Comparison of ENCODE assay signal across 1 cellular context in the genomic region with DNA sequence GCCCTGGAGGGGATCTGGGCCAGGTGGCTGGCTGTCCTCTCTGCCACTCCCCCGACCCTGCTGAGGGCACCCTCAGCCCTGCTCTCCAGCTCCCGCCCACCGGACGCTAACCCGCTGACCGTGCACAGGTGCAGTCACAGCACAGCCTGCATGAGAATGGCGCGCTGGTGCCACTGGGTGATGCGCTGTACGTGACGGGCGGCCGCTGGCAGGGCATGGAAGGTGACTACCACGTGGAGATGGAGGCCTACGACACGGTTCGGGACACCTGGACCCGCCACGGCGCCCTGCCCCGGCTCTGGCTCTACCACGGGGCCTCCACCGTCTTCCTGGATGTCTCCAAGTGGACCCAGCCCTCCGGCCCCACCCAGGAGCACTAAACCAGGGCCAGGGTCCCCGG.
A peak's percentile ranks its signal among the peaks of the same experiment; 100 is the strongest.
TF ChIP-seq lines count a peak whose summit lies in the region.

No MANE protein-coding gene starts in this region.

TF ChIP-seq in HepG2, 621 proteins besides CTCF, POLR2A, EP300 and RAD21:
- TF ChIP-seq KDM1A (CRISPR knock-in tag; IDR thresholded peaks at IDR 0.05) (no peak), HNRNPL (IDR thresholded peaks at IDR 0.05; ENCODE audit: low read depth, low read length) (0 out of 2 replicates have a peak, but pooled peaks have one; percentile 10), ZNF253 (CRISPR knock-in tag; IDR thresholded peaks at IDR 0.05; ENCODE audit: borderline replicate concordance) (no peak), SPEN (CRISPR knock-in tag; IDR thresholded peaks at IDR 0.05; ENCODE audit: low read depth) (0 out of 2 replicates have a peak, but pooled peaks have one; percentile 19), ZNF777 (CRISPR knock-in tag; IDR thresholded peaks at IDR 0.05) (0 out of 2 replicates have a peak, but pooled peaks have one; percentile 3), ZBED4 (CRISPR knock-in tag; IDR thresholded peaks at IDR 0.05; ENCODE audit: borderline replicate concordance) (no peak), AKAP8 (CRISPR knock-in tag; IDR thresholded peaks at IDR 0.05) (no peak), ZNF616 (CRISPR knock-in tag; IDR thresholded peaks at IDR 0.05; ENCODE audit: low read depth) (no peak), ZNF883 (CRISPR knock-in tag; IDR thresholded peaks at IDR 0.05; ENCODE audit: not compliant biosample characterization) (no peak), SP5 (CRISPR knock-in tag; IDR thresholded peaks at IDR 0.05; ENCODE audit: borderline replicate concordance, low read depth) (no peak), ZNF317 (CRISPR knock-in tag; IDR thresholded peaks at IDR 0.05) (no peak), TEAD3 (CRISPR knock-in tag; optimal IDR thresholded peaks at IDR 0.05; ENCODE audit: borderline replicate concordance) (no peak), NFE2 (CRISPR knock-in tag; IDR thresholded peaks at IDR 0.05) (no peak), PATZ1 (CRISPR knock-in tag; IDR thresholded peaks at IDR 0.05) (no peak), BHLHE40 (IDR thresholded peaks at IDR 0.05; ENCODE audit: low read length) (no peak), ZFX (CRISPR knock-in tag; IDR thresholded peaks at IDR 0.05; ENCODE audit: low read depth) (0 out of 2 replicates have a peak, but pooled peaks have one; percentile 1), HOXA7 (CRISPR knock-in tag; IDR thresholded peaks at IDR 0.05) (no peak), ARNTL (CRISPR knock-in tag; IDR thresholded peaks at IDR 0.05) (no peak)
- TF ChIP-seq, protein P1, sequence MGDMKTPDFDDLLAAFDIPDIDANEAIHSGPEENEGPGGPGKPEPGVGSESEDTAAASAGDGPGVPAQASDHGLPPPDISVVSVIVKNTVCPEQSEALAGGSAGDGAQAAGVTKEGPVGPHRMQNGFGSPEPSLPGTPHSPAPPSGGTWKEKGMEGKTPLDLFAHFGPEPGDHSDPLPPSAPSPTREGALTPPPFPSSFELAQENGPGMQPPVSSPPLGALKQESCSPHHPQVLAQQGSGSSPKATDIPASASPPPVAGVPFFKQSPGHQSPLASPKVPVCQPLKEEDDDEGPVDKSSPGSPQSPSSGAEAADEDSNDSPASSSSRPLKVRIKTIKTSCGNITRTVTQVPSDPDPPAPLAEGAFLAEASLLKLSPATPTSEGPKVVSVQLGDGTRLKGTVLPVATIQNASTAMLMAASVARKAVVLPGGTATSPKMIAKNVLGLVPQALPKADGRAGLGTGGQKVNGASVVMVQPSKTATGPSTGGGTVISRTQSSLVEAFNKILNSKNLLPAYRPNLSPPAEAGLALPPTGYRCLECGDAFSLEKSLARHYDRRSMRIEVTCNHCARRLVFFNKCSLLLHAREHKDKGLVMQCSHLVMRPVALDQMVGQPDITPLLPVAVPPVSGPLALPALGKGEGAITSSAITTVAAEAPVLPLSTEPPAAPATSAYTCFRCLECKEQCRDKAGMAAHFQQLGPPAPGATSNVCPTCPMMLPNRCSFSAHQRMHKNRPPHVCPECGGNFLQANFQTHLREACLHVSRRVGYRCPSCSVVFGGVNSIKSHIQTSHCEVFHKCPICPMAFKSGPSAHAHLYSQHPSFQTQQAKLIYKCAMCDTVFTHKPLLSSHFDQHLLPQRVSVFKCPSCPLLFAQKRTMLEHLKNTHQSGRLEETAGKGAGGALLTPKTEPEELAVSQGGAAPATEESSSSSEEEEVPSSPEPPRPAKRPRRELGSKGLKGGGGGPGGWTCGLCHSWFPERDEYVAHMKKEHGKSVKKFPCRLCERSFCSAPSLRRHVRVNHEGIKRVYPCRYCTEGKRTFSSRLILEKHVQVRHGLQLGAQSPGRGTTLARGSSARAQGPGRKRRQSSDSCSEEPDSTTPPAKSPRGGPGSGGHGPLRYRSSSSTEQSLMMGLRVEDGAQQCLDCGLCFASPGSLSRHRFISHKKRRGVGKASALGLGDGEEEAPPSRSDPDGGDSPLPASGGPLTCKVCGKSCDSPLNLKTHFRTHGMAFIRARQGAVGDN (CRISPR knock-in tag; IDR thresholded peaks at IDR 0.05), result peak; percentile 4; the same call in 1 of the 2 replicates
- TF ChIP-seq, protein P2, sequence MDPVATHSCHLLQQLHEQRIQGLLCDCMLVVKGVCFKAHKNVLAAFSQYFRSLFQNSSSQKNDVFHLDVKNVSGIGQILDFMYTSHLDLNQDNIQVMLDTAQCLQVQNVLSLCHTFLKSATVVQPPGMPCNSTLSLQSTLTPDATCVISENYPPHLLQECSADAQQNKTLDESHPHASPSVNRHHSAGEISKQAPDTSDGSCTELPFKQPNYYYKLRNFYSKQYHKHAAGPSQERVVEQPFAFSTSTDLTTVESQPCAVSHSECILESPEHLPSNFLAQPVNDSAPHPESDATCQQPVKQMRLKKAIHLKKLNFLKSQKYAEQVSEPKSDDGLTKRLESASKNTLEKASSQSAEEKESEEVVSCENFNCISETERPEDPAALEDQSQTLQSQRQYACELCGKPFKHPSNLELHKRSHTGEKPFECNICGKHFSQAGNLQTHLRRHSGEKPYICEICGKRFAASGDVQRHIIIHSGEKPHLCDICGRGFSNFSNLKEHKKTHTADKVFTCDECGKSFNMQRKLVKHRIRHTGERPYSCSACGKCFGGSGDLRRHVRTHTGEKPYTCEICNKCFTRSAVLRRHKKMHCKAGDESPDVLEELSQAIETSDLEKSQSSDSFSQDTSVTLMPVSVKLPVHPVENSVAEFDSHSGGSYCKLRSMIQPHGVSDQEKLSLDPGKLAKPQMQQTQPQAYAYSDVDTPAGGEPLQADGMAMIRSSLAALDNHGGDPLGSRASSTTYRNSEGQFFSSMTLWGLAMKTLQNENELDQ (CRISPR knock-in tag; IDR thresholded peaks at IDR 0.05; ENCODE audit: borderline replicate concordance), result no peak
- TF ChIP-seq, protein P3, sequence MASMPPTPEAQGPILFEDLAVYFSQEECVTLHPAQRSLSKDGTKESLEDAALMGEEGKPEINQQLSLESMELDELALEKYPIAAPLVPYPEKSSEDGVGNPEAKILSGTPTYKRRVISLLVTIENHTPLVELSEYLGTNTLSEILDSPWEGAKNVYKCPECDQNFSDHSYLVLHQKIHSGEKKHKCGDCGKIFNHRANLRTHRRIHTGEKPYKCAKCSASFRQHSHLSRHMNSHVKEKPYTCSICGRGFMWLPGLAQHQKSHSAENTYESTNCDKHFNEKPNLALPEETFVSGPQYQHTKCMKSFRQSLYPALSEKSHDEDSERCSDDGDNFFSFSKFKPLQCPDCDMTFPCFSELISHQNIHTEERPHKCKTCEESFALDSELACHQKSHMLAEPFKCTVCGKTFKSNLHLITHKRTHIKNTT (CRISPR knock-in tag; IDR thresholded peaks at IDR 0.05), result no peak
